In genomic region chr3:126782554-126782953, GRCh38 we compare ENCODE assay signal across 10 cellular contexts.
DNase-seq lines count a peak whose midpoint lies in the region; ATAC-seq, FAIRE-seq and TF ChIP-seq lines count a peak whose summit lies in the region.
"Had no signal": no experiment of that assay in that cellular context is flagged by ENCODE, and none has a peak within 500 bp of the region (broad histone marks: within the 10 kb centered on the region; RNA-seq: fewer than 3 reads in every experiment).

No MANE protein-coding gene starts in this region.

- H3K9me3 ChIP-seq in adipocyte (ENCODE audit: control insufficient read depth, low read length) (no peaks in the 10 kb centered on the region), left ventricle myocardium inferior (replicated peaks) (no peaks in the 10 kb centered on the region), small intestine (ENCODE audit: control insufficient read depth, low read depth) (no peaks in the 10 kb centered on the region)

- WGBS in small intestine, 3 donors: 36 to 58% (median 52%) methylated on average over 3 of the region's 3 CpGs

- no peak for ATAC-seq in GM19328 (IDR thresholded peaks at IDR 0.05; ENCODE audit: unreplicated experiment)

- H3K27ac ChIP-seq in left ventricle myocardium inferior (replicated peaks) (peak overlapping the region; percentile 54), small intestine (ENCODE audit: low read depth in 1 of 2, low read length in 1 of 2) (no peak overlapping the region)

- H3K4me3 ChIP-seq in adipocyte (ENCODE audit: low read length) (peak overlapping the region; percentile 60), left ventricle myocardium inferior (no peak overlapping the region), small intestine (ENCODE audit: low read depth in 1 of 2, low read length in 2 of 2) (no peak overlapping the region)

- H3K4me1 ChIP-seq in adipocyte (ENCODE audit: control insufficient read depth, insufficient read depth, low read length) (peaks cover 24% of the 10 kb centered on the region), left ventricle myocardium inferior (peaks cover 23% of the 10 kb centered on the region), small intestine (ENCODE audit: control insufficient read depth in 2 of 2, insufficient read depth in 1 of 2, low read depth in 1 of 2, low read length in 1 of 2) (no peaks in the 10 kb centered on the region)

- H3K36me3 ChIP-seq in adipocyte (ENCODE audit: control insufficient read depth, insufficient read depth, low read length, severe bottlenecking): no peaks in the 10 kb centered on the region
- no peaks in the 10 kb centered on the region for H3K36me3 ChIP-seq in left ventricle myocardium inferior
- H3K36me3 ChIP-seq in small intestine (ENCODE audit: control insufficient read depth in 2 of 2, insufficient read depth in 2 of 2, low read length in 2 of 2): no peaks in the 10 kb centered on the region

- H3K9ac ChIP-seq in adipocyte (ENCODE audit: low read length): peak overlapping the region; percentile 82

- H3K9me3 Mint-ChIP-seq in activated T-helper 2 cell treated with anti-CD3 and anti-CD28 coated beads, Interferon-gamma antibody, Interleukin-2, Interleukin-4, amounts not matched to agents 10 μg/mL and 5 μg/mL and 100 μg/mL, durations not matched to agents 14 hours and 24 hours and 36 hours: no peaks in the 10 kb centered on the region
- H3K9me3 Mint-ChIP-seq: central memory CD8-positive, alpha-beta T cell had no signal

- no peaks in the 10 kb centered on the region for H3K36me3 Mint-ChIP-seq in activated T-helper 2 cell treated with anti-CD3 and anti-CD28 coated beads, Interferon-gamma antibody, Interleukin-2, Interleukin-4, amounts not matched to agents 10 μg/mL and 5 μg/mL and 100 μg/mL, durations not matched to agents 14 hours and 24 hours and 36 hours (ENCODE audit: low read depth)

- no peak overlapping the region for H3K4me3 Mint-ChIP-seq in activated T-helper 2 cell treated with anti-CD3 and anti-CD28 coated beads, Interferon-gamma antibody, Interleukin-2, Interleukin-4, amounts not matched to agents 10 μg/mL and 5 μg/mL and 100 μg/mL, durations not matched to agents 14 hours and 24 hours and 36 hours (ENCODE audit: low read depth)
- H3K4me3 Mint-ChIP-seq: central memory CD8-positive, alpha-beta T cell had no signal

- H3K27me3 Mint-ChIP-seq in activated T-helper 2 cell treated with anti-CD3 and anti-CD28 coated beads, Interferon-gamma antibody, Interleukin-2, Interleukin-4, amounts not matched to agents 10 μg/mL and 5 μg/mL and 100 μg/mL, durations not matched to agents 14 hours and 24 hours and 36 hours (ENCODE audit: low read depth): no peaks in the 10 kb centered on the region
- H3K27me3 Mint-ChIP-seq: central memory CD8-positive, alpha-beta T cell had no signal

- intact Hi-C loops in left ventricle myocardium inferior (cut with micrococcal nuclease): no loop called here
- intact Hi-C loops in activated T-helper 2 cell treated with anti-CD3 and anti-CD28 coated beads, Interferon-gamma antibody, Interleukin-2, Interleukin-4, amounts not matched to agents 10 μg/mL and 5 μg/mL and 100 μg/mL, durations not matched to agents 14 hours and 24 hours and 36 hours (cut with micrococcal nuclease): no loop called here

- no peak for TF ChIP-seq CTCF in left ventricle myocardium inferior (IDR thresholded peaks at IDR 0.05; ENCODE audit: borderline replicate concordance)

- no peaks in the 10 kb centered on the region for H3K4me1 Mint-ChIP-seq in activated T-helper 2 cell treated with anti-CD3 and anti-CD28 coated beads, Interferon-gamma antibody, Interleukin-2, Interleukin-4, amounts not matched to agents 10 μg/mL and 5 μg/mL and 100 μg/mL, durations not matched to agents 14 hours and 24 hours and 36 hours (ENCODE audit: low read depth)

- no peak for FAIRE-seq in small intestine (lab: Jason Lieb, UNC)

- peak; percentile 90 for DNase-seq in HCEC 1CT
- DNase-seq in adipocyte (ENCODE audit: low read depth): peak; percentile 88
- no peak for DNase-seq in left ventricle myocardium inferior
- DNase-seq in small intestine: peak; percentile 47
- DNase-seq in globus pallidus (ENCODE audit: low spot score): no peak
- no peak for DNase-seq in DMS114 treated with DMSO at 0.1 percent for 48 hours (lab: John Stamatoyannopoulos, UW; ENCODE audit: unreplicated experiment)
- no peak for DNase-seq in activated T-helper 2 cell treated with anti-CD3 and anti-CD28 coated beads, Interferon-gamma antibody, Interleukin-2, Interleukin-4, amounts not matched to agents 10 μg/mL and 5 μg/mL and 100 μg/mL, durations not matched to agents 14 hours and 24 hours and 36 hours (ENCODE audit: low spot score)
- DNase-seq: NCI-H1436 treated with DMSO at 0.1 percent for 48 hours had no signal

- H3K27me3 ChIP-seq in adipocyte (replicated peaks; ENCODE audit: control insufficient read depth, insufficient read depth, low read length): no peaks in the 10 kb centered on the region
- no peaks in the 10 kb centered on the region for H3K27me3 ChIP-seq in left ventricle myocardium inferior (ENCODE audit: low read depth)
- H3K27me3 ChIP-seq in small intestine (ENCODE audit: control insufficient read depth in 2 of 2, insufficient read depth in 2 of 2, low read length in 2 of 2): no peaks in the 10 kb centered on the region

- no peak overlapping the region for H3K27ac Mint-ChIP-seq in activated T-helper 2 cell treated with anti-CD3 and anti-CD28 coated beads, Interferon-gamma antibody, Interleukin-2, Interleukin-4, amounts not matched to agents 10 μg/mL and 5 μg/mL and 100 μg/mL, durations not matched to agents 14 hours and 24 hours and 36 hours

Comparison
In these comparisons a context has a peak if more than half of its experiments do, and no peak if none do; other contexts are left out.
1. DNase-seq: peak in HCEC 1CT (single experiment), adipocyte (single experiment) and small intestine (single experiment); none in left ventricle myocardium inferior (single experiment), globus pallidus (single experiment), DMS114 treated with DMSO at 0.1 percent for 48 hours (single experiment) and activated T-helper 2 cell treated with anti-CD3 and anti-CD28 coated beads, Interferon-gamma antibody, Interleukin-2, Interleukin-4, amounts not matched to agents 10 μg/mL and 5 μg/mL and 100 μg/mL, durations not matched to agents 14 hours and 24 hours and 36 hours (single experiment).